23 cellular contexts compared by ENCODE assay signal in genomic region chr5:169549453-169549852, GRCh38.
"Had no signal": no experiment of that assay in that cellular context is flagged by ENCODE, and none has a peak within 500 bp of the region (broad histone marks: within the 10 kb centered on the region; RNA-seq: fewer than 3 reads in every experiment).

No MANE protein-coding gene starts in this region.

- H3K36me3 ChIP-seq: left lung, pancreas, prostate gland, tibial nerve, uterus had no signal

- H3K4me3 ChIP-seq: left lung, lung, pancreas, prostate gland, skin epidermis, tibial nerve, uterus had no signal

- H3K9me3 ChIP-seq: left lung, pancreas, prostate gland, uterus had no signal

- H3K27ac ChIP-seq: left lung, pancreas, prostate gland, skin epidermis, tibial nerve, uterus had no signal

- ATAC-seq: left colon; left lung; naive thymus-derived CD8-positive, alpha-beta T cell; pancreas; right cardiac atrium; sciatic nerve; stimulated activated effector memory CD8-positive, alpha-beta T cell treated with anti-CD3 and anti-CD28 coated beads, Interleukin-12 subunit alpha, Interleukin-12 subunit beta, amount 100 ng/mL, for 72 hours had no signal

- DNase-seq: hypothalamus; immature natural killer cell; kidney; left colon; left lung; naive thymus-derived CD8-positive, alpha-beta T cell; nucleus accumbens; pancreas; posterior cingulate gyrus; retina; right cardiac atrium; stimulated activated CD4-positive, alpha-beta T cell treated with anti-CD3 and anti-CD28 coated beads, Interleukin-12 subunit alpha, Interleukin-12 subunit beta, amount 100 ng/mL, for 4 hours; stimulated activated CD4-positive, alpha-beta T cell treated with anti-CD3 and anti-CD28 coated beads, Interleukin-15, amount 100 ng/mL, for 24 hours; stimulated activated CD4-positive, alpha-beta T cell treated with anti-CD3 and anti-CD28 coated beads, Interleukin-2, amount 100 ng/mL, for 24 hours; stimulated activated CD4-positive, alpha-beta T cell treated with anti-CD3 and anti-CD28 coated beads, Interleukin-4, amount 100 ng/mL, for 24 hours; stimulated activated naive CD4-positive, alpha-beta T cell; uterus had no signal

- H3K4me1 ChIP-seq: left lung, pancreas, prostate gland, tibial nerve, uterus had no signal

- H3K27me3 ChIP-seq: pancreas, tibial nerve, uterus had no signal
